ENCODE assay signal across 27 cellular contexts in the genomic region with DNA sequence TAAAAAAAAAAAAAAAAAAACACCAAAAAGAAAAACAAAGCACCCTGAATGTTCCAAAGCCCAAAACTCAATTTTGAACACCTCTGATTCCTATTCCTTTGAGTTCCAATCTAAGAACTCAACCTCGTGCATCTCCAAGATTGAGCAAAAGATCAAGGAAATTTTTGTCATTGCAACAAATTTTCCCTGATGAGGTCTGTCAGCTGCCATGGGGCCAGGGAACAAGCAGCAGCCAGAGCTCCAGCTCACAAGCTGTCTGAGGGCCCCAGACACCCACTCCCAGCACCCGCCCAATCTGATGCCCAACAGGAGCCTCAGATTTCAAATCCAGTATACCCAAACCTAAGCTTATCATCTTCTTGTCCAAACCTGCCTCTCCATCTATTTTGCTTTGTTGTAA.
"Had no signal": no experiment of that assay in that cellular context is flagged by ENCODE, and none has a peak within 500 bp of the region (broad histone marks: within the 10 kb centered on the region; RNA-seq: fewer than 3 reads in every experiment).

No MANE protein-coding gene starts in this region.

- H3K27ac Mint-ChIP-seq: stimulated activated effector memory CD8-positive, alpha-beta T cell treated with anti-CD3 and anti-CD28 coated beads, Interleukin-12 subunit alpha, Interleukin-12 subunit beta, amount 100 ng/mL, for 72 hours; stimulated activated memory B cell treated with anti-CD40 and anti-IgM and Interleukin-4, amounts not matched to agents 10 μg/mL and 1 μg/mL and 100 μg/mL, for 72 hours; stimulated activated naive CD8-positive, alpha-beta T cell treated with anti-CD3 and anti-CD28 coated beads, Interleukin-15, amount 100 ng/mL, for 72 hours; stimulated activated naive CD8-positive, alpha-beta T cell treated with anti-CD3 and anti-CD28 coated beads, Interleukin-15, Interleukin-2, amounts not matched to agents 100 ng/mL and 50 ng/mL, for 24 hours; type B pancreatic cell had no signal

- H3K27me3 ChIP-seq: stomach, suprapubic skin, testis, thyroid gland, tibial artery, tibial nerve, transverse colon, upper lobe of left lung, upper lobe of right lung, uterus, vagina had no signal

- H3K27ac ChIP-seq: stomach, suprapubic skin, thoracic aorta, thyroid gland, tibial artery, tibial nerve, transverse colon, upper lobe of left lung, upper lobe of right lung, uterus, vagina had no signal

- H3K27me3 Mint-ChIP-seq: stimulated activated naive CD8-positive, alpha-beta T cell treated with anti-CD3 and anti-CD28 coated beads, Interleukin-15, Interleukin-2, amounts not matched to agents 100 ng/mL and 50 ng/mL, for 24 hours had no signal

- H3K4me1 Mint-ChIP-seq: stimulated activated effector memory CD8-positive, alpha-beta T cell treated with anti-CD3 and anti-CD28 coated beads, Interleukin-12 subunit alpha, Interleukin-12 subunit beta, amount 100 ng/mL, for 72 hours; stimulated activated memory B cell treated with anti-CD40 and anti-IgM and Interleukin-4, amounts not matched to agents 10 μg/mL and 1 μg/mL and 100 μg/mL, for 72 hours; stimulated activated naive B cell treated with anti-CD40 and anti-IgM and Interleukin-4, amounts not matched to agents 10 μg/mL and 1 μg/mL and 100 μg/mL, for 72 hours; stimulated activated naive CD8-positive, alpha-beta T cell treated with anti-CD3 and anti-CD28 coated beads, Interleukin-15, amount 100 ng/mL, for 72 hours had no signal

- H3K4me3 Mint-ChIP-seq: stimulated activated effector memory CD8-positive, alpha-beta T cell treated with anti-CD3 and anti-CD28 coated beads, Interleukin-12 subunit alpha, Interleukin-12 subunit beta, amount 100 ng/mL, for 72 hours; stimulated activated memory B cell treated with anti-CD40 and anti-IgM and Interleukin-4, amounts not matched to agents 10 μg/mL and 1 μg/mL and 100 μg/mL, for 72 hours; stimulated activated naive B cell treated with anti-CD40 and anti-IgM and Interleukin-4, amounts not matched to agents 10 μg/mL and 1 μg/mL and 100 μg/mL, for 72 hours; stimulated activated naive CD8-positive, alpha-beta T cell treated with anti-CD3 and anti-CD28 coated beads, Interleukin-15, amount 100 ng/mL, for 72 hours; stimulated activated naive CD8-positive, alpha-beta T cell treated with anti-CD3 and anti-CD28 coated beads, Interleukin-15, Interleukin-2, amounts not matched to agents 100 ng/mL and 50 ng/mL, for 24 hours; type B pancreatic cell had no signal

- H3K9me3 ChIP-seq: stomach, suprapubic skin, testis, thoracic aorta, thyroid gland, tibial artery, tibial nerve, transverse colon, upper lobe of left lung, upper lobe of right lung, uterus, vagina had no signal

- ATAC-seq: stimulated activated naive B cell treated with anti-CD40 and anti-IgM and Interleukin-4, amounts not matched to agents 10 μg/mL and 1 μg/mL and 100 μg/mL, for 72 hours; upper lobe of right lung had no signal

- DNase-seq: stimulated activated CD4-positive, alpha-beta T cell treated with anti-CD3 and anti-CD28 coated beads, Interleukin-2, amount 100 ng/mL, for 48 hours; stimulated activated CD4-positive, alpha-beta T cell treated with anti-CD3 and anti-CD28 coated beads, Interleukin-4, amount 100 ng/mL, for 1 hour; stimulated activated CD4-positive, alpha-beta T cell treated with anti-CD3 and anti-CD28 coated beads, Interleukin-4, amount 100 ng/mL, for 24 hours; stimulated activated CD4-positive, alpha-beta T cell treated with anti-CD3 and anti-CD28 coated beads, Interleukin-4, amount 100 ng/mL, for 4 hours; stimulated activated CD8-positive, alpha-beta memory T cell treated with anti-CD3 and anti-CD28 coated beads, Interleukin-4, amount 100 ng/mL, for 48 hours; stimulated activated naive B cell treated with anti-CD40 and anti-IgM and Interleukin-4, amounts not matched to agents 10 μg/mL and 1 μg/mL and 100 μg/mL, for 72 hours; stimulated activated naive CD4-positive, alpha-beta T cell; stimulated activated naive CD4-positive, alpha-beta T cell treated with Interleukin-2 at 50 U/mL for 16 hours; stimulated activated naive CD8-positive, alpha-beta T cell treated with anti-CD3 and anti-CD28 coated beads, Interleukin-15, amount 100 ng/mL, for 72 hours; stimulated activated naive CD8-positive, alpha-beta T cell treated with anti-CD3 and anti-CD28 coated beads, Interleukin-15, Interleukin-2, amounts not matched to agents 100 U/mL and 50 U/mL, for 24 hours; stomach; substantia nigra; testis; thyroid gland; tibial artery; transverse colon; upper lobe of left lung; upper lobe of right lung; uterus had no signal

- H3K4me1 ChIP-seq: stomach, tibial nerve, uterus, vagina had no signal

- H3K36me3 ChIP-seq: stomach, suprapubic skin, thoracic aorta, thyroid gland, tibial artery, tibial nerve, transverse colon, upper lobe of left lung, upper lobe of right lung, uterus, vagina had no signal

- H3K9me3 Mint-ChIP-seq: stimulated activated effector memory CD8-positive, alpha-beta T cell treated with anti-CD3 and anti-CD28 coated beads, Interleukin-12 subunit alpha, Interleukin-12 subunit beta, amount 100 ng/mL, for 72 hours; stimulated activated memory B cell treated with anti-CD40 and anti-IgM and Interleukin-4, amounts not matched to agents 10 μg/mL and 1 μg/mL and 100 μg/mL, for 72 hours; stimulated activated naive B cell treated with anti-CD40 and anti-IgM and Interleukin-4, amounts not matched to agents 10 μg/mL and 1 μg/mL and 100 μg/mL, for 72 hours; stimulated activated naive CD8-positive, alpha-beta T cell treated with anti-CD3 and anti-CD28 coated beads, Interleukin-15, amount 100 ng/mL, for 72 hours; stimulated activated naive CD8-positive, alpha-beta T cell treated with anti-CD3 and anti-CD28 coated beads, Interleukin-15, Interleukin-2, amounts not matched to agents 100 ng/mL and 50 ng/mL, for 24 hours had no signal

- H3K4me3 ChIP-seq: stomach, suprapubic skin, testis, thoracic aorta, thyroid gland, tibial artery, tibial nerve, transverse colon, upper lobe of left lung, upper lobe of right lung, uterus, vagina had no signal

- H3K36me3 Mint-ChIP-seq: stimulated activated effector memory CD8-positive, alpha-beta T cell treated with anti-CD3 and anti-CD28 coated beads, Interleukin-12 subunit alpha, Interleukin-12 subunit beta, amount 100 ng/mL, for 72 hours; stimulated activated memory B cell treated with anti-CD40 and anti-IgM and Interleukin-4, amounts not matched to agents 10 μg/mL and 1 μg/mL and 100 μg/mL, for 72 hours; stimulated activated naive B cell treated with anti-CD40 and anti-IgM and Interleukin-4, amounts not matched to agents 10 μg/mL and 1 μg/mL and 100 μg/mL, for 72 hours; type B pancreatic cell had no signal
